Comparison of ENCODE assay signal across 16 cellular contexts in genomic region chr4:44256414-44256813, GRCh38.
A peak's percentile ranks its signal among the peaks of the same experiment; 100 is the strongest.
DNase-seq lines count a peak whose midpoint lies in the region; ATAC-seq and TF ChIP-seq lines count a peak whose summit lies in the region.
"Had no signal": no experiment of that assay in that cellular context is flagged by ENCODE, and none has a peak within 500 bp of the region (broad histone marks: within the 10 kb centered on the region; RNA-seq: fewer than 3 reads in every experiment).

No MANE protein-coding gene starts in this region.

- no peak for ATAC-seq in left lobe of liver
- ATAC-seq: body of pancreas, K562, right lobe of liver had no signal

- TF ChIP-seq CTCF in dorsolateral prefrontal cortex (IDR thresholded peaks at IDR 0.05 in 54 of 56, conservative IDR thresholded peaks at IDR 0.05 in 2 of 56; ENCODE audit: low read depth in 1 of 56, partially characterized antibody in 56 of 56) = peak in 49 of 56 donors; percentile 13 to 65 (median 34)

- H3K27ac ChIP-seq in dorsolateral prefrontal cortex = peak overlapping the region in 18 of 59 donors; percentile 5 to 66 (median 28)
- H3K27ac ChIP-seq: BLaER1, body of pancreas, neutrophil, right lobe of liver had no signal

- DNase-seq in HT-29 (ENCODE audit: low spot score) (peak; percentile 7), NCI-H524 (lab: John Stamatoyannopoulos, UW) (peak; percentile 52 to 76), dorsolateral prefrontal cortex (no peak), pons (ENCODE audit: low spot score) (peak; percentile 83), left lobe of liver (ENCODE audit: low spot score) (no peak), RPMI8226 (no peak)
- no peak for DNase-seq in stimulated activated CD4-positive, alpha-beta T cell treated with anti-CD3 and anti-CD28 coated beads, Interleukin-15, amount 100 ng/mL, for 24 hours
- DNase-seq: activated CD4-positive, alpha-beta T cell treated with anti-CD3 and anti-CD28 coated beads, Interleukin-2, amount 50 U/mL, for 1 hour; activated naive CD4-positive, alpha-beta T cell treated with anti-CD3 and anti-CD28 coated beads, Interleukin-2, amount 50 U/mL, for 16 hours; activated T-cell treated with anti-CD3 and anti-CD28 coated beads, Interleukin-2, amount 50 U/mL, for 1 hour; body of pancreas; DMS153; right lobe of liver had no signal

- no peak overlapping the region for H3K4me3 ChIP-seq in dorsolateral prefrontal cortex
- H3K4me3 ChIP-seq: BLaER1, body of pancreas, K562, right lobe of liver had no signal

- intact Hi-C loops in dorsolateral prefrontal cortex (cut with DNase I) = loop anchor here in 1 of 2 donors (5.0 kb wide), 2 partner anchors 171 to 191 kb away; partner anchors contain the start of gene KCTD8

- no peaks in the 10 kb centered on the region for H3K27me3 ChIP-seq in dorsolateral prefrontal cortex
- H3K27me3 ChIP-seq: BLaER1, body of pancreas, neutrophil, right lobe of liver had no signal

Comparison
In these comparisons a context has a peak if more than half of its experiments do, and no peak if none do; other contexts are left out.
1. DNase-seq: peak in HT-29 (single experiment), NCI-H524 (2 of 2) and pons (single experiment); none in dorsolateral prefrontal cortex (0 of 10), left lobe of liver (single experiment), RPMI8226 (single experiment) and stimulated activated CD4-positive, alpha-beta T cell treated with anti-CD3 and anti-CD28 coated beads, Interleukin-15, amount 100 ng/mL, for 24 hours (single experiment).